18 cellular contexts compared by ENCODE assay signal in the genomic region with DNA sequence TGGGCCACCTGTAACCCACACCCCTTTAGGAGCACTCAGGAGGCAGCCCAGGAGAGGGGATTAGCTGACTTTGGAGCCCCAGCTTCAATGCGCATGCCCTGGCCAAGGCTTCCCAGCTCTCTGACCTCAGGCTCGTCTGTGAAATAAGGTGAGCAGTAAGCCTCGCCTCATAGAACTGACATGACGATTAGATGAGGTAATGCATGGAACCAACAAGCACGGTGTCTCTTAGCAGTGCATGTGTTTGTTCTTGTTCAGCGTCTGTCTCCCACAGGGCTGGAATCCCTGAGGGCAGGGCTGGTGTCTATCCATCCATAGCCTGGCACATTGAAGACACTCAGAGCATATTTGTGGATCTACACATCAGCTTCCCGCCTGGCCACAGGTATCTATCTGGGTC.
A peak's percentile ranks its signal among the peaks of the same experiment; 100 is the strongest.
DNase-seq lines count a peak whose midpoint lies in the region; ATAC-seq and TF ChIP-seq lines count a peak whose summit lies in the region.
"Had no signal": no experiment of that assay in that cellular context is flagged by ENCODE, and none has a peak within 500 bp of the region (broad histone marks: within the 10 kb centered on the region; RNA-seq: fewer than 3 reads in every experiment).

No MANE protein-coding gene starts in this region.

- ATAC-seq in heart left ventricle = no peak
- ATAC-seq: activated CD8-positive, alpha-beta T cell treated with anti-CD3 and anti-CD28 coated beads for 36 hours; activated naive CD4-positive, alpha-beta T cell treated with anti-CD3 and anti-CD28 coated beads, Interleukin-2, amount 50 U/mL, for 72 hours; activated T-cell treated with anti-CD3 and anti-CD28 coated beads, Interleukin-2, amount 50 U/mL, for 4 hours; body of pancreas; right lobe of liver had no signal

- peak overlapping the region; percentile 44 for H2BK5ac ChIP-seq in neuronal stem cell (ENCODE audit: low read length)

- H2AFZ ChIP-seq in neuronal stem cell (ENCODE audit: low read length) = no peak overlapping the region

- intact Hi-C loops in heart left ventricle (cut with DNase I) = no loop called here

- H3K36me3 ChIP-seq in neuronal stem cell (replicated peaks in 1 of 2; ENCODE audit: control insufficient read depth in 2 of 2, insufficient read depth in 2 of 2, low read length in 2 of 2) (no peaks in the 10 kb centered on the region), heart left ventricle (no peaks in the 10 kb centered on the region)
- H3K36me3 ChIP-seq: right lobe of liver had no signal

- H3K9me3 ChIP-seq in neuronal stem cell (replicated peaks in 1 of 2; ENCODE audit: control insufficient read depth in 2 of 2, insufficient read depth in 1 of 2, low read depth in 1 of 2, low read length in 2 of 2) (no peaks in the 10 kb centered on the region), heart left ventricle (no peaks in the 10 kb centered on the region)
- H3K9me3 ChIP-seq: body of pancreas, right lobe of liver had no signal

- H3K9ac ChIP-seq in neuronal stem cell (ENCODE audit: low read depth, low read length, poor library complexity) = no peak overlapping the region

- H3K14ac ChIP-seq in neuronal stem cell (ENCODE audit: low read length) = no peak overlapping the region

- H3K23ac ChIP-seq in neuronal stem cell (ENCODE audit: low read depth, low read length, poor library complexity) = peak overlapping the region; percentile 11

- no peak overlapping the region for H4K8ac ChIP-seq in neuronal stem cell (ENCODE audit: low read depth, low read length)

- H3K27me3 ChIP-seq in neuronal stem cell (ENCODE audit: control insufficient read depth in 3 of 3, insufficient read depth in 3 of 3, low read depth in 1 of 3, low read length in 3 of 3) = no peaks in the 10 kb centered on the region
- peaks cover 0 to 65% (median 8%) of the 10 kb centered on the region in 9 donors for H3K27me3 ChIP-seq in heart left ventricle
- H3K27me3 ChIP-seq: body of pancreas, right lobe of liver had no signal

- in situ Hi-C loops in Caki2 (cut with HindIII; ENCODE audit: low pct_unique_long_range_greater_than_20kb, low sequenced_read_pairs) = no loop called here

- H3K4ac ChIP-seq in neuronal stem cell (ENCODE audit: low read length) = no peak overlapping the region

- H3K4me2 ChIP-seq in neuronal stem cell (ENCODE audit: insufficient read depth, low read length, poor library complexity, severe bottlenecking) = no peak overlapping the region

- H2AK5ac ChIP-seq in neuronal stem cell (ENCODE audit: low read depth, low read length) = no peak overlapping the region

- no peak overlapping the region for H2BK12ac ChIP-seq in neuronal stem cell (ENCODE audit: low read length)

- H3K4me3 ChIP-seq in epithelial cell of esophagus (ENCODE audit: low read length) (no peak overlapping the region), neuronal stem cell (ENCODE audit: low read length in 2 of 2) (no peak overlapping the region), heart left ventricle (no peak overlapping the region)
- H3K4me3 ChIP-seq: body of pancreas, dorsolateral prefrontal cortex, right lobe of liver had no signal

- H2BK120ac ChIP-seq in neuronal stem cell (ENCODE audit: low read depth, low read length) = no peak overlapping the region

- no CpG with 5 or more reads among the region's 7 CpGs for WGBS in neuronal stem cell (ENCODE audit: extremely low coverage in 2 of 2, insufficient read length in 2 of 2, insufficient replicate concordance in 1 of 2), 2 donors
- 74 to 82% (median 78%) methylated on average over 5 to 7 of the region's 7 CpGs for WGBS in heart left ventricle, 4 donors

- H4K91ac ChIP-seq in neuronal stem cell (ENCODE audit: low read depth, low read length, poor library complexity) = no peak overlapping the region

- TF ChIP-seq POLR2A in heart left ventricle (IDR thresholded peaks at IDR 0.05) = no peak

- DNase-seq in Caki2 (ENCODE audit: low read depth) (peak; percentile 87), NCI-H345 (lab: John Stamatoyannopoulos, UW) (peak; percentile 78), epithelial cell of esophagus (ENCODE audit: low read depth) (peak; percentile 98), neuronal stem cell (ENCODE audit: low spot score) (no peak), DMS114 treated with DMSO at 0.1 percent for 48 hours (lab: John Stamatoyannopoulos, UW; ENCODE audit: unreplicated experiment) (no peak), heart left ventricle (no peak)
- no peak for DNase-seq in activated naive CD4-positive, alpha-beta T cell (lab: John Stamatoyannopoulos, UW)
- no peak for DNase-seq in activated CD4-positive, alpha-beta T cell treated with anti-CD3 and anti-CD28 coated beads, Interleukin-2, amount 50 U/mL, for 4 hours
- DNase-seq: activated CD8-positive, alpha-beta T cell treated with anti-CD3 and anti-CD28 coated beads for 36 hours; activated T-cell treated with anti-CD3 and anti-CD28 coated beads, Interleukin-2, amount 50 U/mL, for 4 hours; body of pancreas; dorsolateral prefrontal cortex; hippocampal formation; left cardiac atrium; NCI-H1092; right lobe of liver; SHP77 treated with DMSO at 0.1 percent for 48 hours had no signal

- H3K4me1 ChIP-seq in neuronal stem cell (ENCODE audit: control insufficient read depth in 2 of 2, insufficient read depth in 1 of 2, low read depth in 1 of 2, low read length in 2 of 2) = peaks cover 12 to 16% of the 10 kb centered on the region in 2 donors
- H3K4me1 ChIP-seq in heart left ventricle = peaks cover 0 to 7% (median 0%) of the 10 kb centered on the region in 12 donors
- H3K4me1 ChIP-seq: body of pancreas, right lobe of liver had no signal

- H3K18ac ChIP-seq in neuronal stem cell (ENCODE audit: low read length) = peak overlapping the region; percentile 76

- no peak for TF ChIP-seq CTCF in epithelial cell of esophagus (IDR thresholded peaks at IDR 0.05; ENCODE audit: insufficient read depth, low read depth, low read length, missing control alignments)
- no peak for TF ChIP-seq CTCF in heart left ventricle (IDR thresholded peaks at IDR 0.05)

- no peak overlapping the region for H3K27ac ChIP-seq in neuronal stem cell (replicated peaks; ENCODE audit: low read length)
- H3K27ac ChIP-seq in heart left ventricle = no peak overlapping the region
- H3K27ac ChIP-seq: body of pancreas, dorsolateral prefrontal cortex, right lobe of liver had no signal

- H3K79me1 ChIP-seq in neuronal stem cell (ENCODE audit: low read depth, low read length) = no peaks in the 10 kb centered on the region

- peak overlapping the region; percentile 18 for H2BK15ac ChIP-seq in neuronal stem cell (ENCODE audit: low read length)

Comparison
In these comparisons a context has a peak if more than half of its experiments do, and no peak if none do; other contexts are left out.
1. DNase-seq: peak in Caki2 (single experiment), NCI-H345 (single experiment) and epithelial cell of esophagus (single experiment); none in neuronal stem cell (single experiment), DMS114 treated with DMSO at 0.1 percent for 48 hours (single experiment), activated naive CD4-positive, alpha-beta T cell (0 of 4), heart left ventricle (0 of 5) and activated CD4-positive, alpha-beta T cell treated with anti-CD3 and anti-CD28 coated beads, Interleukin-2, amount 50 U/mL, for 4 hours (0 of 2).